In the genomic region with DNA sequence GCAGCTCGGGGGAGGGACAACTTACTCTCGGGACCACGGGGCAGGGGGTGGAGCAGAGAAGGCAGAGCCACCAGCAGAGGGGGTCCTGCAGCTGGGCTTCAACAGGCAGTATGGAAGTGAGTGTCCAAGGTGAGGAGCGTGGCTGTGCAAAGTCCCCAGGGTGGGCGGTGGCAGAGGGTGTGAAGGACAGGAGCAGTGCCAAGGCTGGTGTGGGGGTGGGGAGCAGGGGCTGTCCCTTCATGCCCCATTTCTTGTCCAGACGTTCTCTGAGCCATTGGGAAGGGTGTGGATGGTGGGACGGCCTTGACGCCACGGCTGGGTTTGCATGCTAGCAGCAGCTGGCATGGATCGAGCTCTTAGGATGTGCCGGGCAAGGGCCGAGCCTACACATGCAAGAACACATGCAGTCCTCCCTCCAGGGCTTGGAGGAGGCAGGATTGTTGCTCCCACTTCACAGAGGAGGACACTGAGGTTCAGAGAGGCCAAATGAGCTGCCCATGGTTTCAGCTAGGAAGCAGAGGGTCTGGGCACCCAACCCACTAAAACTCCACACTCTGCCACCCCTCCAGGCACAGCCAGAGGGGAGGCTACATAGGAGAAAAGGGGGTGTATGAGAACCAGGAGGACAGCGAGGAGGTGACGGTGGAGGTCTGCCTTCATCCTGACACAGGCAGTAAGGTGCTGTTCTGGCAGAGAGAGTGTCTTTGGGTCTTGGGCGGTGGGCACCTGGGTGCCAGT, we compare ENCODE assay signal across 15 cellular contexts.
A peak's percentile ranks its signal among the peaks of the same experiment; 100 is the strongest.
DNase-seq lines count a peak whose midpoint lies in the region; ATAC-seq and TF ChIP-seq lines count a peak whose summit lies in the region.
"Had no signal": no experiment of that assay in that cellular context is flagged by ENCODE, and none has a peak within 500 bp of the region (broad histone marks: within the 10 kb centered on the region; RNA-seq: fewer than 3 reads in every experiment).

No MANE protein-coding gene starts in this region.

- peaks cover 4% of the 10 kb centered on the region for H3K36me3 Mint-ChIP-seq in stimulated activated effector memory CD8-positive, alpha-beta T cell treated with anti-CD3 and anti-CD28 coated beads, Interleukin-12 subunit alpha, Interleukin-12 subunit beta, amount 100 ng/mL, for 72 hours
- no peaks in the 10 kb centered on the region for H3K36me3 Mint-ChIP-seq in activated T-helper 1 cell treated with anti-CD3 and anti-CD28 coated beads, Interleukin-12 subunit alpha, Interleukin-12 subunit beta, Interleukin-2, Interleukin-4 antibody, amounts not matched to agents 30 ng/mL and 10 ng/mL and 1 ng/mL, durations not matched to agents 14 hours and 24 hours and 36 hours (ENCODE audit: low read depth)

- intact Hi-C loops in activated T-helper 1 cell treated with anti-CD3 and anti-CD28 coated beads, Interleukin-12 subunit alpha, Interleukin-12 subunit beta, Interleukin-2, Interleukin-4 antibody, amounts not matched to agents 30 ng/mL and 10 ng/mL and 1 ng/mL, durations not matched to agents 14 hours and 24 hours and 36 hours (cut with micrococcal nuclease): no loop called here

- H3K27me3 Mint-ChIP-seq in activated T-helper 1 cell treated with anti-CD3 and anti-CD28 coated beads, Interleukin-12 subunit alpha, Interleukin-12 subunit beta, Interleukin-2, Interleukin-4 antibody, amounts not matched to agents 30 ng/mL and 10 ng/mL and 1 ng/mL, durations not matched to agents 14 hours and 24 hours and 36 hours (ENCODE audit: insufficient read depth): peaks cover 2% of the 10 kb centered on the region

- H4K20me1 ChIP-seq in OCI-LY3 (ENCODE audit: insufficient read depth, low read length): no peaks in the 10 kb centered on the region

- H3K27ac Mint-ChIP-seq in stimulated activated effector memory CD8-positive, alpha-beta T cell treated with anti-CD3 and anti-CD28 coated beads, Interleukin-12 subunit alpha, Interleukin-12 subunit beta, amount 100 ng/mL, for 72 hours: peak overlapping the region; percentile 84
- no peak overlapping the region for H3K27ac Mint-ChIP-seq in activated T-helper 1 cell treated with anti-CD3 and anti-CD28 coated beads, Interleukin-12 subunit alpha, Interleukin-12 subunit beta, Interleukin-2, Interleukin-4 antibody, amounts not matched to agents 30 ng/mL and 10 ng/mL and 1 ng/mL, durations not matched to agents 14 hours and 24 hours and 36 hours

- H3K27ac ChIP-seq in OCI-LY3 (ENCODE audit: low read length): no peak overlapping the region
- H3K27ac ChIP-seq: heart left ventricle, lower lobe of right lung, SK-N-MC had no signal

- TF ChIP-seq CTCF in OCI-LY3 (IDR thresholded peaks at IDR 0.05; ENCODE audit: low read depth, low read length): peak; percentile 11; the same call in 1 of the 2 replicates

- no peak overlapping the region for H3K9ac ChIP-seq in OCI-LY3 (ENCODE audit: low read length)

- no peak overlapping the region for H3K4me2 ChIP-seq in OCI-LY3 (ENCODE audit: low read length)

- H3K4me3 ChIP-seq in OCI-LY3 (ENCODE audit: low read length): no peak overlapping the region
- H3K4me3 ChIP-seq: heart left ventricle, lower lobe of right lung, SK-N-MC had no signal

- H3K27me3 ChIP-seq in OCI-LY3 (ENCODE audit: low read depth, low read length): peaks cover 20% of the 10 kb centered on the region
- H3K27me3 ChIP-seq: heart left ventricle had no signal

- no peaks in the 10 kb centered on the region for H3K9me3 ChIP-seq in OCI-LY3 (ENCODE audit: insufficient read depth, low read length)
- H3K9me3 ChIP-seq: heart left ventricle, lower lobe of right lung had no signal

- DNase-seq in activated effector memory CD4-positive, alpha-beta T cell treated with anti-CD3 and anti-CD28 coated beads, Interleukin-2, amount 50 U/mL, for 16 hours: peak; percentile 62
- DNase-seq in activated effector memory CD4-positive, alpha-beta T cell treated with Interleukin-2 at 50 U/mL for 16 hours: no peak
- no peak for DNase-seq in stimulated activated effector memory CD8-positive, alpha-beta T cell treated with anti-CD3 and anti-CD28 coated beads, Interleukin-12 subunit alpha, Interleukin-12 subunit beta, amount 100 ng/mL, for 72 hours (ENCODE audit: low spot score in 2 of 2)
- DNase-seq in NCI-H774 (lab: John Stamatoyannopoulos, UW): no peak
- DNase-seq in activated T-helper 1 cell treated with anti-CD3 and anti-CD28 coated beads, Interleukin-12 subunit alpha, Interleukin-12 subunit beta, Interleukin-2, Interleukin-4 antibody, amounts not matched to agents 30 ng/mL and 10 ng/mL and 1 ng/mL, durations not matched to agents 14 hours and 24 hours and 36 hours (ENCODE audit: low spot score): no peak
- DNase-seq: DMS79; effector memory CD4-positive, alpha-beta T cell; lower lobe of right lung; NCI-H1694 treated with DMSO at 0.1 percent for 48 hours; NCI-H69 had no signal

- ATAC-seq in esophagus mucosa (peak; percentile 30), HG03196 (IDR thresholded peaks at IDR 0.05; ENCODE audit: unreplicated experiment) (no peak)
- no peak for ATAC-seq in stimulated activated effector memory CD8-positive, alpha-beta T cell treated with anti-CD3 and anti-CD28 coated beads, Interleukin-12 subunit alpha, Interleukin-12 subunit beta, amount 100 ng/mL, for 72 hours
- ATAC-seq: heart left ventricle, lower lobe of right lung had no signal

- no peak overlapping the region for H2AFZ ChIP-seq in OCI-LY3 (ENCODE audit: low read depth, low read length)

- no peaks in the 10 kb centered on the region for H3K79me2 ChIP-seq in OCI-LY3 (ENCODE audit: low read length)

- no peaks in the 10 kb centered on the region for H3K36me3 ChIP-seq in OCI-LY3 (replicated peaks; ENCODE audit: low read depth, low read length)
- H3K36me3 ChIP-seq: heart left ventricle, lower lobe of right lung had no signal

- H3K9me3 Mint-ChIP-seq in stimulated activated effector memory CD8-positive, alpha-beta T cell treated with anti-CD3 and anti-CD28 coated beads, Interleukin-12 subunit alpha, Interleukin-12 subunit beta, amount 100 ng/mL, for 72 hours: no peaks in the 10 kb centered on the region
- no peaks in the 10 kb centered on the region for H3K9me3 Mint-ChIP-seq in activated T-helper 1 cell treated with anti-CD3 and anti-CD28 coated beads, Interleukin-12 subunit alpha, Interleukin-12 subunit beta, Interleukin-2, Interleukin-4 antibody, amounts not matched to agents 30 ng/mL and 10 ng/mL and 1 ng/mL, durations not matched to agents 14 hours and 24 hours and 36 hours

- no peak overlapping the region for H3K4me3 Mint-ChIP-seq in stimulated activated effector memory CD8-positive, alpha-beta T cell treated with anti-CD3 and anti-CD28 coated beads, Interleukin-12 subunit alpha, Interleukin-12 subunit beta, amount 100 ng/mL, for 72 hours
- no peak overlapping the region for H3K4me3 Mint-ChIP-seq in activated T-helper 1 cell treated with anti-CD3 and anti-CD28 coated beads, Interleukin-12 subunit alpha, Interleukin-12 subunit beta, Interleukin-2, Interleukin-4 antibody, amounts not matched to agents 30 ng/mL and 10 ng/mL and 1 ng/mL, durations not matched to agents 14 hours and 24 hours and 36 hours

- H3K4me1 ChIP-seq in OCI-LY3 (ENCODE audit: low read length): no peaks in the 10 kb centered on the region
- H3K4me1 ChIP-seq: lower lobe of right lung had no signal

- peaks cover 13% of the 10 kb centered on the region for H3K4me1 Mint-ChIP-seq in stimulated activated effector memory CD8-positive, alpha-beta T cell treated with anti-CD3 and anti-CD28 coated beads, Interleukin-12 subunit alpha, Interleukin-12 subunit beta, amount 100 ng/mL, for 72 hours
- H3K4me1 Mint-ChIP-seq in activated T-helper 1 cell treated with anti-CD3 and anti-CD28 coated beads, Interleukin-12 subunit alpha, Interleukin-12 subunit beta, Interleukin-2, Interleukin-4 antibody, amounts not matched to agents 30 ng/mL and 10 ng/mL and 1 ng/mL, durations not matched to agents 14 hours and 24 hours and 36 hours (ENCODE audit: low read depth): no peaks in the 10 kb centered on the region
